ENCODE assay signal across 1 cellular context in genomic region chr4:153344131-153345010, GRCh38.
A peak's percentile ranks its signal among the peaks of the same experiment; 100 is the strongest.
TF ChIP-seq lines count a peak whose summit lies in the region.

Gene MND1 (plus strand): TSS chr4:153344688. CDS start chr4:153344738, 50 bp downstream.

TF ChIP-seq in HepG2, 621 proteins besides CTCF, POLR2A, EP300 and RAD21 (continued from another document and continues in another):
- 0 out of 2 replicates have a peak, but pooled peaks have one; percentile 35 for TF ChIP-seq PHF21A (CRISPR knock-in tag; IDR thresholded peaks at IDR 0.05)
- TF ChIP-seq MTERF4 (CRISPR knock-in tag; IDR thresholded peaks at IDR 0.05), result peak; percentile 90
- no peak for TF ChIP-seq KLF12 (CRISPR knock-in tag; IDR thresholded peaks at IDR 0.05; ENCODE audit: borderline replicate concordance)
- no peak for TF ChIP-seq ZNF615 (CRISPR knock-in tag; IDR thresholded peaks at IDR 0.05; ENCODE audit: borderline replicate concordance)
- TF ChIP-seq ZNF446 (CRISPR knock-in tag; IDR thresholded peaks at IDR 0.05), result peak; percentile 83; the same call in 1 of the 2 replicates
- peak; percentile 50 for TF ChIP-seq PATZ1 (CRISPR knock-in tag; IDR thresholded peaks at IDR 0.05)
- TF ChIP-seq ZNF597 (CRISPR knock-in tag; IDR thresholded peaks at IDR 0.05), result no peak
- no peak for TF ChIP-seq SSRP1 (CRISPR knock-in tag; IDR thresholded peaks at IDR 0.05)
- TF ChIP-seq HOMEZ (CRISPR knock-in tag; IDR thresholded peaks at IDR 0.05; ENCODE audit: low read depth), result peak; percentile 36; the same call in 1 of the 2 replicates
- TF ChIP-seq DMAP1 (CRISPR knock-in tag; IDR thresholded peaks at IDR 0.05), result peak; percentile 60; the same call in 1 of the 2 replicates
- no peak; the same call in 1 of the 2 replicates for TF ChIP-seq JUN (CRISPR knock-in tag; IDR thresholded peaks at IDR 0.05)
- peak; percentile 93 for TF ChIP-seq ZNF687 (CRISPR knock-in tag; IDR thresholded peaks at IDR 0.05)
- TF ChIP-seq ZNF33A (CRISPR knock-in tag; IDR thresholded peaks at IDR 0.05; ENCODE audit: borderline replicate concordance), result no peak
- TF ChIP-seq NKX3-1 (CRISPR knock-in tag; IDR thresholded peaks at IDR 0.05), result peak; percentile 71; the same call in 1 of the 2 replicates
- no peak for TF ChIP-seq NFATC3 (CRISPR knock-in tag; IDR thresholded peaks at IDR 0.05)
- no peak for TF ChIP-seq EZH2 (conservative IDR thresholded peaks at IDR 0.05; ENCODE audit: low read depth, low read length)
- no peak for TF ChIP-seq SP1 (IDR thresholded peaks at IDR 0.05)
- TF ChIP-seq SP1 (CRISPR knock-in tag; IDR thresholded peaks at IDR 0.05), result peak; percentile 64
- TF ChIP-seq ZNF790 (CRISPR knock-in tag; IDR thresholded peaks at IDR 0.05; ENCODE audit: borderline replicate concordance), result peak; percentile 90; the same call in 1 of the 2 replicates
- peak; percentile 29; the same call in 1 of the 2 replicates for TF ChIP-seq NRL (CRISPR knock-in tag; IDR thresholded peaks at IDR 0.05; ENCODE audit: borderline replicate concordance)
- TF ChIP-seq MAFG (CRISPR knock-in tag; IDR thresholded peaks at IDR 0.05), result no peak
- TF ChIP-seq AHDC1 (CRISPR knock-in tag; IDR thresholded peaks at IDR 0.05; ENCODE audit: borderline replicate concordance), result no peak
- TF ChIP-seq SP2 (CRISPR knock-in tag; IDR thresholded peaks at IDR 0.05), result 0 out of 2 replicates have a peak, but pooled peaks have one; percentile 21
- TF ChIP-seq FOSL2 (CRISPR knock-in tag; IDR thresholded peaks at IDR 0.05), result 0 out of 2 replicates have a peak, but pooled peaks have one; percentile 14
- no peak for TF ChIP-seq ZNF335 (CRISPR knock-in tag; IDR thresholded peaks at IDR 0.05)
- no peak for TF ChIP-seq ZBTB4 (CRISPR knock-in tag; IDR thresholded peaks at IDR 0.05; ENCODE audit: borderline replicate concordance)
- TF ChIP-seq ZNF460 (CRISPR knock-in tag; IDR thresholded peaks at IDR 0.05; ENCODE audit: borderline replicate concordance), result no peak
- no peak for TF ChIP-seq SOX6 (IDR thresholded peaks at IDR 0.05)
- TF ChIP-seq SOX6 (CRISPR knock-in tag; IDR thresholded peaks at IDR 0.05), result 0 out of 2 replicates have a peak, but pooled peaks have one; percentile 27
- no peak for TF ChIP-seq TAF15 (IDR thresholded peaks at IDR 0.05; ENCODE audit: low read depth, low read length, poor library complexity, severe bottlenecking)
- TF ChIP-seq KLF9 (CRISPR knock-in tag; IDR thresholded peaks at IDR 0.05; ENCODE audit: low read depth), result peak; percentile 86; the same call in 1 of the 2 replicates
- TF ChIP-seq ZNF816 (CRISPR knock-in tag; IDR thresholded peaks at IDR 0.05; ENCODE audit: borderline replicate concordance), result peak; percentile 81; the same call in 1 of the 2 replicates
- peak; percentile 41; the same call in 1 of the 2 replicates for TF ChIP-seq ZBED4 (CRISPR knock-in tag; IDR thresholded peaks at IDR 0.05; ENCODE audit: borderline replicate concordance)
- peak; percentile 64; the same call in 1 of the 2 replicates for TF ChIP-seq MED13 (CRISPR knock-in tag; IDR thresholded peaks at IDR 0.05)
- TF ChIP-seq HHEX (CRISPR knock-in tag; IDR thresholded peaks at IDR 0.05), result no peak
